18 cellular contexts compared by ENCODE assay signal in genomic region chr17:4535667-4536258, GRCh38. TPM values are rescaled to one million over a fixed set of nuclear protein-coding genes. Genes with fewer than 3 reads are reported as not detected.
DNase-seq lines count a peak whose midpoint lies in the region; ATAC-seq and TF ChIP-seq lines count a peak whose summit lies in the region.
"Had no signal": no experiment of that assay in that cellular context is flagged by ENCODE, and none has a peak within 500 bp of the region (broad histone marks: within the 10 kb centered on the region; RNA-seq: fewer than 3 reads in every experiment).

No MANE protein-coding gene starts in this region.

- in situ Hi-C loops in GM23248 (cut with MboI) = no loop called here

- WGBS in heart right ventricle, 2 donors = 58 to 62% methylated on average over 19 of the region's 19 CpGs
- WGBS in mesendoderm (ENCODE audit: extremely low coverage, insufficient coverage, low lambda C conversion rate) = no CpG with 5 or more reads among the region's 19 CpGs
- WGBS in upper lobe of left lung, 2 donors = 76 to 88% methylated on average over 12 to 19 of the region's 19 CpGs
- 67 to 74% methylated on average over 3 to 19 of the region's 19 CpGs for whole genome bisulfite sequencing in GM23248 (ENCODE audit: low coverage in 1 of 2, low lambda C conversion rate in 2 of 2, missing lambda C conversion rate in 2 of 2), 2 experiments

- H3K18ac ChIP-seq in mesendoderm (ENCODE audit: low read length) = no peak overlapping the region

- no peaks in the 10 kb centered on the region for H3K9me3 Mint-ChIP-seq in effector memory CD8-positive, alpha-beta T cell
- H3K9me3 Mint-ChIP-seq: activated CD4-positive, alpha-beta memory T cell treated with anti-CD3 and anti-CD28 coated beads for 36 hours; activated T-helper 17 cell treated with anti-CD3 and anti-CD28 coated beads, Interleukin-2, amount 50 U/mL, for 72 hours; type B pancreatic cell had no signal

- H3K27ac ChIP-seq in heart right ventricle (peak overlapping the region in 8 of 10 donors; percentile 66 to 88 (median 78)), mesendoderm (ENCODE audit: low read depth, low read length) (no peak overlapping the region), upper lobe of left lung (peak overlapping the region; percentile 84 to 91 (median 88)), GM23248 (no peak overlapping the region)

- H2BK5ac ChIP-seq in mesendoderm (ENCODE audit: low read length) = no peak overlapping the region

- H3K36me3 ChIP-seq in heart right ventricle = peaks cover 0 to 34% (median 11%) of the 10 kb centered on the region in 9 donors
- H3K36me3 ChIP-seq in mesendoderm (ENCODE audit: control insufficient read depth, insufficient read depth, low read length) = peaks cover 6% of the 10 kb centered on the region
- H3K36me3 ChIP-seq in upper lobe of left lung = peaks cover 0 to 49% (median 22%) of the 10 kb centered on the region in 4 donors
- H3K36me3 ChIP-seq in GM23248 (ENCODE audit: low read depth) = no peaks in the 10 kb centered on the region

- peaks cover 19% of the 10 kb centered on the region for H3K36me3 Mint-ChIP-seq in effector memory CD8-positive, alpha-beta T cell (ENCODE audit: insufficient read depth)

- H4K5ac ChIP-seq in mesendoderm (ENCODE audit: low read length) = no peak overlapping the region

- TF ChIP-seq EP300 in upper lobe of left lung (IDR thresholded peaks at IDR 0.05) = no peak

- H3K23ac ChIP-seq in mesendoderm (ENCODE audit: low read length) = peak overlapping the region; percentile 80

- no peak for TF ChIP-seq POLR2A in upper lobe of left lung (IDR thresholded peaks at IDR 0.05)

- no peak overlapping the region for H2AK5ac ChIP-seq in mesendoderm (ENCODE audit: low read length)

- H3K4me3 ChIP-seq in heart right ventricle (peak overlapping the region in 4 of 10 donors; percentile 8 to 25 (median 13)), mesendoderm (ENCODE audit: low read length) (no peak overlapping the region), upper lobe of left lung (no peak overlapping the region), GM23248 (no peak overlapping the region)

- no peak overlapping the region for H2AFZ ChIP-seq in GM23248

- H3K9ac ChIP-seq in mesendoderm (ENCODE audit: low read length) = peak overlapping the region; percentile 61
- no peak overlapping the region for H3K9ac ChIP-seq in GM23248

- peak overlapping the region; percentile 41 to 51 for H3K27ac Mint-ChIP-seq in effector memory CD8-positive, alpha-beta T cell
- H3K27ac Mint-ChIP-seq: activated CD4-positive, alpha-beta memory T cell treated with anti-CD3 and anti-CD28 coated beads for 36 hours; activated T-helper 17 cell treated with anti-CD3 and anti-CD28 coated beads, Interleukin-2, amount 50 U/mL, for 72 hours; type B pancreatic cell had no signal

- peaks cover 0 to 9% of the 10 kb centered on the region in 2 donors for H3K27me3 Mint-ChIP-seq in effector memory CD8-positive, alpha-beta T cell

- H3K79me2 ChIP-seq in mesendoderm (ENCODE audit: control insufficient read depth, insufficient read depth, low read length) (no peaks in the 10 kb centered on the region), GM23248 (ENCODE audit: insufficient read depth) (no peaks in the 10 kb centered on the region)

- H3K27me3 ChIP-seq in heart right ventricle (no peaks in the 10 kb centered on the region), mesendoderm (ENCODE audit: insufficient read depth, low read length, poor library complexity) (no peaks in the 10 kb centered on the region), upper lobe of left lung (no peaks in the 10 kb centered on the region), GM23248 (replicated peaks; ENCODE audit: insufficient read depth) (no peaks in the 10 kb centered on the region)

- ATAC-seq in heart right ventricle (peak in 1 of 8 donors; percentile 1), Right ventricle myocardium inferior (no peak), upper lobe of left lung (ENCODE audit: low FRiP score in 2 of 2) (no peak)
- no peak for ATAC-seq in effector memory CD8-positive, alpha-beta T cell (replicated peaks)
- ATAC-seq: activated T-helper 17 cell treated with anti-CD3 and anti-CD28 coated beads, Interleukin-2, amount 50 U/mL, for 72 hours; left lobe of liver had no signal

- no peaks in the 10 kb centered on the region for H3K79me1 ChIP-seq in mesendoderm (ENCODE audit: low read length)

- no peaks in the 10 kb centered on the region for H3K9me3 ChIP-seq in heart right ventricle
- H3K9me3 ChIP-seq in upper lobe of left lung = no peaks in the 10 kb centered on the region
- no peaks in the 10 kb centered on the region for H3K9me3 ChIP-seq in GM23248 (ENCODE audit: low read depth)

- H3K9me2 ChIP-seq in GM23248 (ENCODE audit: insufficient read depth) = no peaks in the 10 kb centered on the region

- no peak for DNase-seq in heart right ventricle
- DNase-seq in Right ventricle myocardium inferior (ENCODE audit: missing footprints) = no peak
- no peak for DNase-seq in effector memory CD8-positive, alpha-beta T cell
- DNase-seq in mesendoderm = peak; percentile 25
- DNase-seq in upper lobe of left lung = peak in 1 of 2 donors; percentile 85
- DNase-seq in GDM1 (lab: John Stamatoyannopoulos, UW) = no peak
- DNase-seq in NCI-H128 (lab: John Stamatoyannopoulos, UW; ENCODE audit: unreplicated experiment) = no peak
- DNase-seq in GM23248 = no peak
- DNase-seq: activated CD4-positive, alpha-beta memory T cell treated with anti-CD3 and anti-CD28 coated beads for 36 hours; effector CD8-positive, alpha-beta T cell; NCI-H1930; NCI-H774; SHP77; T-helper 9 cell had no signal

- no peaks in the 10 kb centered on the region for H4K20me1 ChIP-seq in GM23248 (ENCODE audit: insufficient read depth)

- TF ChIP-seq CTCF in heart right ventricle (IDR thresholded peaks at IDR 0.05) (no peak), upper lobe of left lung (IDR thresholded peaks at IDR 0.05) (no peak)

- intact Hi-C loops in heart right ventricle (cut with DNase I) = loop anchor here in 4 of 10 donors (5.0 to 10.0 kb wide), 3 partner anchors 38 to 113 kb away; partner anchors contain the start of gene SPNS2 (in 1 of the 4)
- intact Hi-C loops in Right ventricle myocardium inferior (cut with DNase I) = loop anchor here (2.0 to 10.0 kb wide), 2 partner anchors 35 to 61 kb away; no protein-coding TSS in a partner anchor

- no peak overlapping the region for H2BK120ac ChIP-seq in mesendoderm (ENCODE audit: low read depth, low read length)

- no peak overlapping the region for H3K4me3 Mint-ChIP-seq in effector memory CD8-positive, alpha-beta T cell
- H3K4me3 Mint-ChIP-seq: activated CD4-positive, alpha-beta memory T cell treated with anti-CD3 and anti-CD28 coated beads for 36 hours; activated T-helper 17 cell treated with anti-CD3 and anti-CD28 coated beads, Interleukin-2, amount 50 U/mL, for 72 hours; type B pancreatic cell had no signal

- H3K4me2 ChIP-seq in mesendoderm (ENCODE audit: low read length) (no peak overlapping the region), GM23248 (ENCODE audit: unreplicated experiment) (no peak overlapping the region)

- no peak overlapping the region for H4K8ac ChIP-seq in mesendoderm (ENCODE audit: low read depth, low read length)

- H3K4ac ChIP-seq in mesendoderm (ENCODE audit: low read depth, low read length) = no peak overlapping the region

- H2BK15ac ChIP-seq in mesendoderm (replicated peaks; ENCODE audit: low read depth) = no peak overlapping the region

- peaks cover 0 to 8% of the 10 kb centered on the region in 2 donors for H3K4me1 Mint-ChIP-seq in effector memory CD8-positive, alpha-beta T cell (ENCODE audit: low read depth in 2 of 2)
- H3K4me1 Mint-ChIP-seq: activated T-helper 17 cell treated with anti-CD3 and anti-CD28 coated beads, Interleukin-2, amount 50 U/mL, for 72 hours had no signal

- peaks cover 20 to 100% (median 79%) of the 10 kb centered on the region in 9 donors for H3K4me1 ChIP-seq in heart right ventricle
- H3K4me1 ChIP-seq in mesendoderm (ENCODE audit: control insufficient read depth, low read depth, low read length) = peaks cover 3% of the 10 kb centered on the region
- H3K4me1 ChIP-seq in upper lobe of left lung = peaks cover 72 to 97% (median 92%) of the 10 kb centered on the region in 4 donors
- H3K4me1 ChIP-seq in GM23248 (ENCODE audit: insufficient read depth) = no peaks in the 10 kb centered on the region

- H3K56ac ChIP-seq in mesendoderm (ENCODE audit: low read length) = peak overlapping the region; percentile 76

- H3F3A ChIP-seq in GM23248 (ENCODE audit: insufficient read depth) = no peaks in the 10 kb centered on the region

RNA-seq across cellular contexts. Expression of gene MYBBP1A, which starts 19.4 kb away (rescaled TPM):
- total RNA-seq in heart right ventricle (10 to 100 TPM; 18.7 to 30.3 (median 21.7) TPM), Right ventricle myocardium inferior (19.2 TPM), upper lobe of left lung (100 to 1,000 TPM in 1 of 6 donors, 10 to 100 TPM in 5; 45.2 to 151 (median 57.3) TPM)
- polyA plus RNA-seq in heart right ventricle (10 to 100 TPM; 25.4 to 25.7 TPM), GM23248 (2016; fragmentation: Nextera tagmentation; extraction: Ambion mirVana) (41.8 and 42.4 TPM in 2 replicates)
- 74.9 TPM for polyA plus RNA-seq in mesendoderm (2013, experiment 1 of 2)
- 78.6 TPM for polyA plus RNA-seq in mesendoderm (2013, experiment 2 of 2)
- total RNA-seq in GM23248 (2014; rRNA removed; shearing (Covaris generic)) = 51.7 and 56.4 TPM in 2 replicates

RNA-seq across cellular contexts. Expression of gene GGT6, which starts 24.6 kb away (rescaled TPM):
- total RNA-seq in heart right ventricle (under 1 TPM in 4 of 10 donors, not detected in 6; 0.08 to 0.19 (median 0.12) TPM), Right ventricle myocardium inferior (0.14 TPM), upper lobe of left lung (10 to 100 TPM in 3 of 6 donors, 1 to 10 TPM in 3; 3.8 to 18.7 (median 9.7) TPM)
- polyA plus RNA-seq in heart right ventricle (under 1 TPM; 0.03 to 0.15 TPM), GM23248 (2016; fragmentation: Nextera tagmentation; extraction: Ambion mirVana) (not detected in 2 replicates)
- polyA plus RNA-seq in mesendoderm (2013, experiment 1 of 2) = 0.06 TPM
- 0.04 TPM for polyA plus RNA-seq in mesendoderm (2013, experiment 2 of 2)
- total RNA-seq in GM23248 (2014; rRNA removed; shearing (Covaris generic)) = not detected in 2 replicates
- total RNA-seq: activated CD4-positive, alpha-beta memory T cell treated with anti-CD3 and anti-CD28 coated beads for 36 hours; activated T-helper 17 cell treated with anti-CD3 and anti-CD28 coated beads, Interleukin-2, amount 50 U/mL, for 72 hours; glomerular endothelial cell had no signal

RNA-seq across cellular contexts. Expression of gene SPNS2, which starts 37.1 kb away (rescaled TPM):
- 10 to 100 TPM in 4 of 10 donors, 1 to 10 TPM in 6; 4.5 to 19.9 (median 8.9) TPM for total RNA-seq in heart right ventricle
- polyA plus RNA-seq in heart right ventricle = 10 to 100 TPM; 22.0 to 27.7 TPM
- total RNA-seq in Right ventricle myocardium inferior = 12.4 TPM
- polyA plus RNA-seq in mesendoderm (2013, experiment 1 of 2) = 0.24 TPM
- 0.15 TPM for polyA plus RNA-seq in mesendoderm (2013, experiment 2 of 2)
- 10 to 100 TPM; 41.8 to 89.1 (median 55.2) TPM for total RNA-seq in upper lobe of left lung
- total RNA-seq in GM23248 (2014; rRNA removed; shearing (Covaris generic)) = not detected in 2 replicates
- 0.29 TPM in 1 of 2 replicates, not detected in the other for polyA plus RNA-seq in GM23248 (2016; fragmentation: Nextera tagmentation; extraction: Ambion mirVana)

RNA-seq across cellular contexts. Expression of gene SMTNL2, which starts 48.6 kb away (rescaled TPM):
- 10 to 100 TPM in 9 of 10 donors, 1 to 10 TPM in 1; 7.8 to 84.1 (median 23.4) TPM for total RNA-seq in heart right ventricle
- 10 to 100 TPM in 1 of 2 donors, 1 to 10 TPM in 1; 2.7 to 11.8 TPM for polyA plus RNA-seq in heart right ventricle
- total RNA-seq in Right ventricle myocardium inferior = 48.6 TPM
- polyA plus RNA-seq in mesendoderm (2013, experiment 1 of 2) = 0.73 TPM
- 0.60 TPM for polyA plus RNA-seq in mesendoderm (2013, experiment 2 of 2)
- 1 to 10 TPM in 5 of 6 donors, under 1 TPM in 1; 0.49 to 7.3 (median 3.6) TPM for total RNA-seq in upper lobe of left lung
- total RNA-seq in GM23248 (2014; rRNA removed; shearing (Covaris generic)) = not detected in 2 replicates
- not detected in 2 replicates for polyA plus RNA-seq in GM23248 (2016; fragmentation: Nextera tagmentation; extraction: Ambion mirVana)
- total RNA-seq: activated CD4-positive, alpha-beta memory T cell treated with anti-CD3 and anti-CD28 coated beads for 36 hours; activated T-helper 17 cell treated with anti-CD3 and anti-CD28 coated beads, Interleukin-2, amount 50 U/mL, for 72 hours; glomerular endothelial cell; left lobe of liver had no signal

Comparison
In these comparisons a context has a peak if more than half of its experiments do, and no peak if none do; other contexts are left out.
1. H3K27ac ChIP-seq: peak in heart right ventricle (8 of 10) and upper lobe of left lung (4 of 4); none in mesendoderm (single experiment) and GM23248 (single experiment).